14 cellular contexts compared by ENCODE assay signal in the genomic region with DNA sequence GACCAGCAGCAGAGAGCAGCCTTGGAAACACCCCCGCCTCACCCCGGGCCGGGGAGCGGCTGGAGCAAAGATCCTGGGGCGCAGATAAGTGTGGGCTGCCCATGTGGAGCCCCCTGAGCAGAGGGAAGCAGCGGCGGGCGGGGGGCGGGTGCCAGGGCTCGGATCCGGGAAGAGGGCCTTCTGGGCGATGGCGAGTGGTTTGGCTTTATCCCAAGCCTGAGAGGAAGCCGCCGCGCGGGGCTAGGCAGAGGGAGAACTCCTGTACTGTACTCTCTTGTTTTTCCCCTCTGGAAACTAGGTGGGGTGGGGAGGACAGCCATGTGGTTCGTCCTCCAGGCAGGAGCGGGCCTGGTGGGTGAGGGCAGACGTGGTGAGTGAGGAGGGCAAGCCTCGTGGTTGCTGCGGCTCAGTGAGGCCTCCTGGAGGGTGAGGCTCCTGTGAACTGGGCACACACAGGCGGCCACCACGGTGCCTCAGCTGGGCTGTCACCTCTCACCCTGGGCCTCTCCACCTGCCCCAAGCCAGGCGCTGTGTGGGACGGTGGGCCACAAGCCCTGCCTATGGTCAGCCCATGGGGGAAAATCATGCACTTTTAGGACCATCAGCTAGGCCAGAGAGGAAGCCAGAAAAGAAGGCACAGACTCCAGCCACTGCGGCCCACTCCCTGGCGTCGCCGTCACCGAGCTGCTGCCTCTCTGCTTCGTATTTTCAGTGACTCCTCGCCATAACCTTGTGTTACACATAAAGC. TPM values are rescaled to one million over a fixed set of nuclear protein-coding genes. Genes with fewer than 3 reads are reported as not detected.
A peak's percentile ranks its signal among the peaks of the same experiment; 100 is the strongest.
DNase-seq lines count a peak whose midpoint lies in the region; ATAC-seq, FAIRE-seq and TF ChIP-seq lines count a peak whose summit lies in the region.
"Had no signal": no experiment of that assay in that cellular context is flagged by ENCODE, and none has a peak within 500 bp of the region (broad histone marks: within the 10 kb centered on the region; RNA-seq: fewer than 3 reads in every experiment).

No MANE protein-coding gene starts in this region.

- POLR2A ChIA-PET in RWPE1 (lab: Yijun Ruan, JAX; ENCODE audit: low non-redundant PET), result no interaction called here

- H3K36me3 ChIP-seq in pancreas, result no peaks in the 10 kb centered on the region

- H3K27me3 ChIP-seq in pancreas, result no peaks in the 10 kb centered on the region

- H3K4me3 ChIP-seq in pancreas, result no peak overlapping the region

- TF ChIP-seq CTCF in RWPE1 (conservative IDR thresholded peaks at IDR 0.05; ENCODE audit: low read depth), result no peak
- TF ChIP-seq CTCF in pancreas (IDR thresholded peaks at IDR 0.05), result no peak

- 91 to 93% methylated on average over 27 to 33 of the region's 33 CpGs for WGBS in pancreas, 2 donors

- CTCF ChIA-PET in RWPE1 (lab: Yijun Ruan, JAX), result interaction anchor here (0.6 kb wide), 1 partner anchor 45 kb away, joined by 3 read pairs; no protein-coding TSS in a partner anchor

- ATAC-seq in pancreas (peak in 1 of 4 donors; percentile 8), HG02938 (IDR thresholded peaks at IDR 0.05; ENCODE audit: unreplicated experiment) (no peak)
- ATAC-seq: left colon, T-helper 17 cell had no signal

- TF ChIP-seq POLR2A in H54 (IDR thresholded peaks at IDR 0.05; ENCODE audit: low read depth, low read length), result no peak

- FAIRE-seq in pancreas (lab: Jason Lieb, UNC) (no peak), H54 (lab: Jason Lieb, UNC) (no peak)
- FAIRE-seq: endometrium had no signal

- H3K4me1 ChIP-seq in pancreas, result peaks cover 0 to 14% (median 13%) of the 10 kb centered on the region in 3 donors

- DNase-seq in AG20443 (ENCODE audit: low spot score) (peak; percentile 1), RWPE1 (ENCODE audit: low spot score) (no peak), islet precursor cell (peak; percentile 43), pancreas (peak in 2 of 6 donors; percentile 3 to 68), H54 (ENCODE audit: insufficient read length, low spot score) (no peak), RKO (ENCODE audit: low spot score) (no peak), amniotic stem cell (lab: John Stamatoyannopoulos, UW) (no peak)
- DNase-seq: cerebellar nuclear complex, left colon, NCI-H1694 treated with DMSO at 0.1 percent for 48 hours, NCI-H226, T-helper 17 cell had no signal

- intact Hi-C loops in pancreas (cut with DNase I), result no loop called here

- peak overlapping the region; percentile 93 for H3K27ac ChIP-seq in RWPE1
- peak overlapping the region in 3 of 4 donors; percentile 54 to 71 (median 69) for H3K27ac ChIP-seq in pancreas

- H3K9me3 ChIP-seq in pancreas, result no peaks in the 10 kb centered on the region

RNA-seq across cellular contexts. Expression of a gene that starts 28.3 kb away (rescaled TPM):
- total RNA-seq in pancreas, result 10 to 100 TPM; 20.7 to 47.8 (median 25.3) TPM
- polyA plus RNA-seq in pancreas, result 10 to 100 TPM; 24.5 to 28.4 TPM

Comparison
In these comparisons a context has a peak if more than half of its experiments do, and no peak if none do; other contexts are left out.
1. DNase-seq: peak in AG20443 (single experiment) and islet precursor cell (single experiment); none in RWPE1 (single experiment), H54 (single experiment), RKO (single experiment) and amniotic stem cell (single experiment).